In the genomic region with DNA sequence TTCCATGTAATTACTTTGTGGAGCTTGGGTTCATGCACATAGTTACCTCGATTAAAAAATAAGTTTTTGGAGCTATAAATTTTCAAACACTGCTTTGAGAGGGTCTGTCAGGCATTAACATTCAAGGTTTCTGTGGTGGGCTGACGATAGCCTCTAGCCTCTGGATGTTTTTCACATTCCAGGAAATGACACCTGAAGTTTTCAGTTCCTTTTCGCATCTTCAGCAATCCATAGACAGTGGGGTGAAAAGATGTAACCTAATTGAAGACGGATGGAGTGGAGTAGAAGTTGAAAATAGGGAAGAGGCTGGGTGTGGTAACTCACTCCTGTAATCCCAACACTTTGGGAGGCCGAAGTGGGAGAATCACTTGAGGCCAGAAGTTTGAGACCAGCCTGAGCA, we compare ENCODE assay signal across 2 cellular contexts.
A peak's percentile ranks its signal among the peaks of the same experiment; 100 is the strongest.
TF ChIP-seq lines count a peak whose summit lies in the region.

No MANE protein-coding gene starts in this region.

TF ChIP-seq in GM12891, 5 proteins besides CTCF, POLR2A, EP300 and RAD21:
- TF ChIP-seq PAX5 (IDR thresholded peaks at IDR 0.05; ENCODE audit: insufficient read depth, low read length, severe bottlenecking), result no peak
- TF ChIP-seq SPI1 (IDR thresholded peaks at IDR 0.05; ENCODE audit: low read depth, low read length), result peak; percentile 56; the same call in 1 of the 2 replicates
- TF ChIP-seq POLR2AphosphoS5 (IDR thresholded peaks at IDR 0.05; ENCODE audit: low read depth, low read length), result no peak
- TF ChIP-seq POU2F2 (IDR thresholded peaks at IDR 0.05; ENCODE audit: low read depth, low read length), result no peak

TF ChIP-seq in GM12878, 131 proteins besides CTCF, POLR2A, EP300 and RAD21:
- TF ChIP-seq, protein P1, sequence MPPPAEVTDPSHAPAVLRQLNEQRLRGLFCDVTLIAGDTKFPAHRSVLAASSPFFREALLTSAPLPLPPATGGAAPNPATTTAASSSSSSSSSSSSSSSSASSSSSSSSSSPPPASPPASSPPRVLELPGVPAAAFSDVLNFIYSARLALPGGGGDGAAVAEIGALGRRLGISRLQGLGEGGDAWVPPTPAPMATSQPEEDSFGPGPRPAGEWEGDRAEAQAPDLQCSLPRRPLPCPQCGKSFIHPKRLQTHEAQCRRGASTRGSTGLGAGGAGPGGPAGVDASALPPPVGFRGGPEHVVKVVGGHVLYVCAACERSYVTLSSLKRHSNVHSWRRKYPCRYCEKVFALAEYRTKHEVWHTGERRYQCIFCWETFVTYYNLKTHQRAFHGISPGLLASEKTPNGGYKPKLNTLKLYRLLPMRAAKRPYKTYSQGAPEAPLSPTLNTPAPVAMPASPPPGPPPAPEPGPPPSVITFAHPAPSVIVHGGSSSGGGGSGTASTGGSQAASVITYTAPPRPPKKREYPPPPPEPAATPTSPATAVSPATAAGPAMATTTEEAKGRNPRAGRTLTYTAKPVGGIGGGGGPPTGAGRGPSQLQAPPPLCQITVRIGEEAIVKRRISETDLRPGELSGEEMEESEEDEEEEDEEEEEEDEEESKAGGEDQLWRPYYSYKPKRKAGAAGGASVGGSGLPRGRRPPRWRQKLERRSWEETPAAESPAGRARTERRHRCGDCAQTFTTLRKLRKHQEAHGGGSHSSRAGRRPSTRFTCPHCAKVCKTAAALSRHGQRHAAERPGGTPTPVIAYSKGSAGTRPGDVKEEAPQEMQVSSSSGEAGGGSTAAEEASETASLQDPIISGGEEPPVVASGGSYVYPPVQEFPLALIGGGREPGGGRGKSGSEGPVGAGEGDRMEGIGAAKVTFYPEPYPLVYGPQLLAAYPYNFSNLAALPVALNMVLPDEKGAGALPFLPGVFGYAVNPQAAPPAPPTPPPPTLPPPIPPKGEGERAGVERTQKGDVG (CRISPR knock-in tag; IDR thresholded peaks at IDR 0.05), result no peak
- TF ChIP-seq SPI1 (IDR thresholded peaks at IDR 0.05; ENCODE audit: borderline replicate concordance, insufficient read depth, low read depth, low read length), result peak; percentile 52; the same call in 1 of the 2 replicates
- TF ChIP-seq, protein P2, sequence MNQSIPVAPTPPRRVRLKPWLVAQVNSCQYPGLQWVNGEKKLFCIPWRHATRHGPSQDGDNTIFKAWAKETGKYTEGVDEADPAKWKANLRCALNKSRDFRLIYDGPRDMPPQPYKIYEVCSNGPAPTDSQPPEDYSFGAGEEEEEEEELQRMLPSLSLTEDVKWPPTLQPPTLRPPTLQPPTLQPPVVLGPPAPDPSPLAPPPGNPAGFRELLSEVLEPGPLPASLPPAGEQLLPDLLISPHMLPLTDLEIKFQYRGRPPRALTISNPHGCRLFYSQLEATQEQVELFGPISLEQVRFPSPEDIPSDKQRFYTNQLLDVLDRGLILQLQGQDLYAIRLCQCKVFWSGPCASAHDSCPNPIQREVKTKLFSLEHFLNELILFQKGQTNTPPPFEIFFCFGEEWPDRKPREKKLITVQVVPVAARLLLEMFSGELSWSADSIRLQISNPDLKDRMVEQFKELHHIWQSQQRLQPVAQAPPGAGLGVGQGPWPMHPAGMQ (IDR thresholded peaks at IDR 0.05; ENCODE audit: borderline replicate concordance), result no peak
- peak; percentile 68 for TF ChIP-seq EED (IDR thresholded peaks at IDR 0.05; ENCODE audit: low read depth)
- no peak for TF ChIP-seq SUPT20H (IDR thresholded peaks at IDR 0.05; ENCODE audit: borderline replicate concordance, control insufficient read depth, low read depth, low read length)
- TF ChIP-seq NR2C2 (IDR thresholded peaks at IDR 0.05; ENCODE audit: borderline replicate concordance, control insufficient read depth, insufficient read length, low read depth), result no peak
- TF ChIP-seq ZZZ3 (IDR thresholded peaks at IDR 0.05; ENCODE audit: control insufficient read depth, insufficient read length, low read depth), result no peak
- TF ChIP-seq CBX3 (IDR thresholded peaks at IDR 0.05; ENCODE audit: borderline replicate concordance, low read depth), result no peak
- TF ChIP-seq, protein P3, sequence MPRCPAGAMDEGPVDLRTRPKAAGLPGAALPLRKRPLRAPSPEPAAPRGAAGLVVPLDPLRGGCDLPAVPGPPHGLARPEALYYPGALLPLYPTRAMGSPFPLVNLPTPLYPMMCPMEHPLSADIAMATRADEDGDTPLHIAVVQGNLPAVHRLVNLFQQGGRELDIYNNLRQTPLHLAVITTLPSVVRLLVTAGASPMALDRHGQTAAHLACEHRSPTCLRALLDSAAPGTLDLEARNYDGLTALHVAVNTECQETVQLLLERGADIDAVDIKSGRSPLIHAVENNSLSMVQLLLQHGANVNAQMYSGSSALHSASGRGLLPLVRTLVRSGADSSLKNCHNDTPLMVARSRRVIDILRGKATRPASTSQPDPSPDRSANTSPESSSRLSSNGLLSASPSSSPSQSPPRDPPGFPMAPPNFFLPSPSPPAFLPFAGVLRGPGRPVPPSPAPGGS (IDR thresholded peaks at IDR 0.05; ENCODE audit: borderline replicate concordance, insufficient read depth, low read depth, low read length, poor library complexity, severe bottlenecking), result no peak
- peak; percentile 20; the same call in 1 of the 2 replicates for TF ChIP-seq NFIC (IDR thresholded peaks at IDR 0.05; ENCODE audit: low read depth, low read length)
- TF ChIP-seq RUNX3 (IDR thresholded peaks at IDR 0.05; ENCODE audit: low read length), result peak; percentile 27; the same call in 1 of the 2 replicates
- TF ChIP-seq, protein P4, sequence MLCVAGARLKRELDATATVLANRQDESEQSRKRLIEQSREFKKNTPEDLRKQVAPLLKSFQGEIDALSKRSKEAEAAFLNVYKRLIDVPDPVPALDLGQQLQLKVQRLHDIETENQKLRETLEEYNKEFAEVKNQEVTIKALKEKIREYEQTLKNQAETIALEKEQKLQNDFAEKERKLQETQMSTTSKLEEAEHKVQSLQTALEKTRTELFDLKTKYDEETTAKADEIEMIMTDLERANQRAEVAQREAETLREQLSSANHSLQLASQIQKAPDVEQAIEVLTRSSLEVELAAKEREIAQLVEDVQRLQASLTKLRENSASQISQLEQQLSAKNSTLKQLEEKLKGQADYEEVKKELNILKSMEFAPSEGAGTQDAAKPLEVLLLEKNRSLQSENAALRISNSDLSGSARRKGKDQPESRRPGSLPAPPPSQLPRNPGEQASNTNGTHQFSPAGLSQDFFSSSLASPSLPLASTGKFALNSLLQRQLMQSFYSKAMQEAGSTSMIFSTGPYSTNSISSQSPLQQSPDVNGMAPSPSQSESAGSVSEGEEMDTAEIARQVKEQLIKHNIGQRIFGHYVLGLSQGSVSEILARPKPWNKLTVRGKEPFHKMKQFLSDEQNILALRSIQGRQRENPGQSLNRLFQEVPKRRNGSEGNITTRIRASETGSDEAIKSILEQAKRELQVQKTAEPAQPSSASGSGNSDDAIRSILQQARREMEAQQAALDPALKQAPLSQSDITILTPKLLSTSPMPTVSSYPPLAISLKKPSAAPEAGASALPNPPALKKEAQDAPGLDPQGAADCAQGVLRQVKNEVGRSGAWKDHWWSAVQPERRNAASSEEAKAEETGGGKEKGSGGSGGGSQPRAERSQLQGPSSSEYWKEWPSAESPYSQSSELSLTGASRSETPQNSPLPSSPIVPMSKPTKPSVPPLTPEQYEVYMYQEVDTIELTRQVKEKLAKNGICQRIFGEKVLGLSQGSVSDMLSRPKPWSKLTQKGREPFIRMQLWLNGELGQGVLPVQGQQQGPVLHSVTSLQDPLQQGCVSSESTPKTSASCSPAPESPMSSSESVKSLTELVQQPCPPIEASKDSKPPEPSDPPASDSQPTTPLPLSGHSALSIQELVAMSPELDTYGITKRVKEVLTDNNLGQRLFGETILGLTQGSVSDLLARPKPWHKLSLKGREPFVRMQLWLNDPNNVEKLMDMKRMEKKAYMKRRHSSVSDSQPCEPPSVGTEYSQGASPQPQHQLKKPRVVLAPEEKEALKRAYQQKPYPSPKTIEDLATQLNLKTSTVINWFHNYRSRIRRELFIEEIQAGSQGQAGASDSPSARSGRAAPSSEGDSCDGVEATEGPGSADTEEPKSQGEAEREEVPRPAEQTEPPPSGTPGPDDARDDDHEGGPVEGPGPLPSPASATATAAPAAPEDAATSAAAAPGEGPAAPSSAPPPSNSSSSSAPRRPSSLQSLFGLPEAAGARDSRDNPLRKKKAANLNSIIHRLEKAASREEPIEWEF (IDR thresholded peaks at IDR 0.05; ENCODE audit: insufficient replicate concordance, low read depth, low read length), result no peak
- TF ChIP-seq YBX1 (IDR thresholded peaks at IDR 0.05), result no peak
- no peak for TF ChIP-seq JUND (IDR thresholded peaks at IDR 0.05; ENCODE audit: low read depth, low read length)
- peak; percentile 44 to 53; a peak in 2 of 4 replicates for TF ChIP-seq IKZF2 (IDR thresholded peaks at IDR 0.05)
- peak; percentile 38; the same call in 1 of the 2 replicates for TF ChIP-seq IKZF1 (conservative IDR thresholded peaks at IDR 0.05)
